6 cellular contexts compared by ENCODE assay signal in genomic region chr7:75191564-75192168, GRCh38.
DNase-seq lines count a peak whose midpoint lies in the region; ATAC-seq and TF ChIP-seq lines count a peak whose summit lies in the region.
"Not testable (repeated sequence)": the region's sequence is repeated elsewhere in the genome, so short reads cannot be mapped to it uniquely, and the experiment has no call there.

No MANE protein-coding gene starts in this region.

- H3K27ac ChIP-seq in IMR-90 (ENCODE audit: insufficient read depth, low read length); RWPE2 (ENCODE audit: poor library complexity, severe bottlenecking); foreskin keratinocyte; heart left ventricle; right cardiac atrium (ENCODE audit: low read length); psoas muscle: not testable (repeated sequence)

- H4K5ac ChIP-seq in IMR-90 (ENCODE audit: low read depth, low read length), result not testable (repeated sequence)

- H3K14ac ChIP-seq in IMR-90 (replicated peaks; ENCODE audit: low read depth, low read length), result not testable (repeated sequence)

- not testable (repeated sequence) for H3K79me1 ChIP-seq in IMR-90 (ENCODE audit: low read depth in 1 of 2, low read length in 2 of 2)

- H3K23ac ChIP-seq in IMR-90 (ENCODE audit: low read depth, low read length), result not testable (repeated sequence)

- not testable (repeated sequence) for TF ChIP-seq CTCF in IMR-90 (conservative IDR thresholded peaks at IDR 0.05; ENCODE audit: low read depth, low read length); RWPE2 (IDR thresholded peaks at IDR 0.05; ENCODE audit: poor library complexity, severe bottlenecking); foreskin keratinocyte (conservative IDR thresholded peaks at IDR 0.05); heart left ventricle (IDR thresholded peaks at IDR 0.05); psoas muscle (IDR thresholded peaks at IDR 0.05)

- not testable (repeated sequence) for TF ChIP-seq POLR2A in IMR-90 (IDR thresholded peaks at IDR 0.05; ENCODE audit: low read depth, low read length); heart left ventricle (IDR thresholded peaks at IDR 0.05)

- TF ChIP-seq RAD21 in IMR-90 (IDR thresholded peaks at IDR 0.05; ENCODE audit: low read length), result not testable (repeated sequence)

- not testable (repeated sequence) for DNase-seq in IMR-90; RWPE2 (ENCODE audit: low spot score); foreskin keratinocyte; right cardiac atrium; psoas muscle
- peak in 1 of 5 donors; percentile 1 for DNase-seq in heart left ventricle

- not testable (repeated sequence) for H4K20me1 ChIP-seq in IMR-90 (ENCODE audit: insufficient read depth, low read length)

- not testable (repeated sequence) for H2BK5ac ChIP-seq in IMR-90 (ENCODE audit: low read depth, low read length, poor library complexity, severe bottlenecking)

- H3K36me3 ChIP-seq in IMR-90 (ENCODE audit: control insufficient read depth, insufficient read depth, low read length); RWPE2 (ENCODE audit: low read depth); heart left ventricle; psoas muscle (ENCODE audit: insufficient read depth in 1 of 2, low read depth in 1 of 2): not testable (repeated sequence)

- not testable (repeated sequence) for H2BK15ac ChIP-seq in IMR-90 (ENCODE audit: low read depth, low read length)

- dilution Hi-C loops in IMR-90 (cut with HindIII; ENCODE audit: low sequenced_read_pairs, unreplicated experiment), result not testable (repeated sequence)

- ATAC-seq in IMR-90 (ENCODE audit: low read depth) (0 out of 2 replicates have a peak, but pooled peaks have one; percentile 2), RWPE2 (ENCODE audit: low read depth) (peak; percentile 78), foreskin keratinocyte (peak; percentile 70), heart left ventricle (peak; percentile 28 to 88 (median 78)), right cardiac atrium (peak; percentile 64 to 81), psoas muscle (peak; percentile 92 to 96 (median 94))

- not testable (repeated sequence) for H3K9ac ChIP-seq in IMR-90 (ENCODE audit: low read depth, low read length)

- not testable (repeated sequence) for H2BK20ac ChIP-seq in IMR-90 (ENCODE audit: low read depth, low read length)

- H2AK9ac ChIP-seq in IMR-90 (replicated peaks; ENCODE audit: low read depth, low read length, poor library complexity), result not testable (repeated sequence)

- not testable (repeated sequence) for H3K4ac ChIP-seq in IMR-90 (ENCODE audit: low read depth, low read length)

- WGBS in IMR-90 (ENCODE audit: extremely low coverage in 2 of 2, insufficient read length in 1 of 2), 2 experiments, result no CpG with 5 or more reads among the region's 9 CpGs
- 24 to 28% methylated on average over 2 of the region's 9 CpGs; no CpG with 5 or more reads in 2 of the 4 donors for WGBS in heart left ventricle, 4 donors
- 29% methylated on average over 2 of the region's 9 CpGs for WGBS in right cardiac atrium
- WGBS in psoas muscle, 3 donors, result 14% methylated on average over 2 of the region's 9 CpGs; no CpG with 5 or more reads in 2 of the 3 donors

- H3K9me1 ChIP-seq in IMR-90 (ENCODE audit: insufficient read depth, low read length), result not testable (repeated sequence)

- POLR2A ChIA-PET in IMR-90 (lab: Charles Lee; ENCODE audit: unreplicated experiment), result not testable (repeated sequence)

- in situ Hi-C loops in IMR-90 (cut with MboI; ENCODE audit: low sequenced_read_pairs), result not testable (repeated sequence)

- H3K56ac ChIP-seq in IMR-90 (ENCODE audit: extremely low read depth, insufficient read depth, low read length), result not testable (repeated sequence)

- H3K4me2 ChIP-seq in IMR-90 (ENCODE audit: low read depth, low read length), result not testable (repeated sequence)

- not testable (repeated sequence) for H2AK5ac ChIP-seq in IMR-90 (ENCODE audit: low read depth, low read length)

- H3K4me3 ChIP-seq in IMR-90 (ENCODE audit: insufficient read depth, low read depth, low read length); RWPE2 (ENCODE audit: severe bottlenecking); heart left ventricle; right cardiac atrium (ENCODE audit: low read length); psoas muscle: not testable (repeated sequence)

- H4K91ac ChIP-seq in IMR-90 (ENCODE audit: insufficient read depth, low read depth, low read length), result not testable (repeated sequence)

- not testable (repeated sequence) for H3K4me1 ChIP-seq in IMR-90 (ENCODE audit: control insufficient read depth, insufficient read depth, low read length); RWPE2 (ENCODE audit: insufficient read depth, poor library complexity, severe bottlenecking); foreskin keratinocyte; heart left ventricle; right cardiac atrium (ENCODE audit: control insufficient read depth, insufficient read depth, low read length); psoas muscle

- H4K8ac ChIP-seq in IMR-90 (ENCODE audit: low read depth in 2 of 2, low read length in 2 of 2), result not testable (repeated sequence)

- intact Hi-C loops in IMR-90 (cut with micrococcal nuclease); heart left ventricle (cut with DNase I); right cardiac atrium (cut with DNase I); psoas muscle (cut with DNase I): not testable (repeated sequence)

- not testable (repeated sequence) for H2AFZ ChIP-seq in IMR-90 (replicated peaks; ENCODE audit: low read length, poor library complexity)

- not testable (repeated sequence) for H2BK120ac ChIP-seq in IMR-90 (ENCODE audit: low read depth, low read length)

- not testable (repeated sequence) for H3K9me3 ChIP-seq in IMR-90 (ENCODE audit: control insufficient read depth, insufficient read depth, low read length); RWPE2 (ENCODE audit: severe bottlenecking); heart left ventricle; right cardiac atrium (ENCODE audit: control insufficient read depth, low read length); psoas muscle

- CTCF ChIA-PET in IMR-90 (lab: Yijun Ruan, JAX), result not testable (repeated sequence)

- not testable (repeated sequence) for BruUV-seq in IMR-90 (replicated peaks; lab: Mats Ljungman, UMichigan)

- H3K18ac ChIP-seq in IMR-90 (ENCODE audit: low read depth, low read length), result not testable (repeated sequence)

- H3K27me3 ChIP-seq in IMR-90 (ENCODE audit: control insufficient read depth, insufficient read depth, low read length); RWPE2 (ENCODE audit: insufficient read depth, poor library complexity, severe bottlenecking); foreskin keratinocyte; heart left ventricle; right cardiac atrium (ENCODE audit: control insufficient read depth, insufficient read depth); psoas muscle (ENCODE audit: insufficient read depth in 3 of 3, low read length in 2 of 3): not testable (repeated sequence)

Comparison
In these comparisons a context has a peak if more than half of its experiments do, and no peak if none do; other contexts are left out.
1. ATAC-seq: peak in every context shown above with its lines; median percentile 94 in psoas muscle; 78 in heart left ventricle; 78 in RWPE2; 72 in right cardiac atrium; 70 in foreskin keratinocyte; 2 in IMR-90.